Comparison of ENCODE assay signal across 15 cellular contexts in genomic region chr2:12045864-12046291, GRCh38.
DNase-seq lines count a peak whose midpoint lies in the region; ATAC-seq, FAIRE-seq and TF ChIP-seq lines count a peak whose summit lies in the region.
"Had no signal": no experiment of that assay in that cellular context is flagged by ENCODE, and none has a peak within 500 bp of the region (broad histone marks: within the 10 kb centered on the region; RNA-seq: fewer than 3 reads in every experiment).

No MANE protein-coding gene starts in this region.

- intact Hi-C loops in PC-9 (cut with micrococcal nuclease; ENCODE audit: unreplicated experiment): loop anchor here (10.0 kb wide), 1 partner anchor 129 kb away; no protein-coding TSS in a partner anchor

- no peak for TF ChIP-seq CTCF in PC-9 (conservative IDR thresholded peaks at IDR 0.05)

- no peak overlapping the region for H3K4me3 Mint-ChIP-seq in stimulated activated naive CD8-positive, alpha-beta T cell treated with anti-CD3 and anti-CD28 coated beads, Interleukin-15, amount 100 ng/mL, for 72 hours
- H3K4me3 Mint-ChIP-seq: stimulated activated naive CD8-positive, alpha-beta T cell treated with anti-CD3 and anti-CD28 coated beads, Interleukin-15, Interleukin-2, amounts not matched to agents 100 ng/mL and 50 ng/mL, for 24 hours had no signal

- DNase-seq in DMS 273 treated with DMSO at 0.1 percent for 48 hours (lab: John Stamatoyannopoulos, UW) (peak; percentile 58), PC-9 (no peak), urothelium cell line (ENCODE audit: low spot score) (no peak), medulla oblongata (ENCODE audit: extremely low spot score) (no peak), SIG-M5 treated with dmso at 0.1 percent for 504 hours (lab: John Stamatoyannopoulos, UW; ENCODE audit: unreplicated experiment) (no peak)
- DNase-seq in stimulated activated naive CD8-positive, alpha-beta T cell treated with anti-CD3 and anti-CD28 coated beads, Interleukin-15, amount 100 ng/mL, for 72 hours: no peak
- DNase-seq: activated CD4-positive, alpha-beta T cell treated with anti-CD3 and anti-CD28 coated beads for 1 hour; BE2C; KBM-7; left lung had no signal

- H3K9me2 ChIP-seq in PC-9 (ENCODE audit: insufficient read depth): no peaks in the 10 kb centered on the region

- no peaks in the 10 kb centered on the region for H3K27me3 ChIP-seq in PC-9 (ENCODE audit: insufficient read depth, low read depth)
- H3K27me3 ChIP-seq: BE2C, left lung had no signal

- H3K79me2 ChIP-seq in PC-9 (ENCODE audit: low read depth): no peaks in the 10 kb centered on the region

- peaks cover 7% of the 10 kb centered on the region; the same call in 1 of the 2 replicates for H3K9me3 ChIP-seq in PC-9 (ENCODE audit: insufficient read depth, low read depth)
- H3K9me3 ChIP-seq: BE2C, left lung had no signal

- H3K27ac ChIP-seq in PC-9: no peak overlapping the region
- H3K27ac ChIP-seq: left lung had no signal

- H3K4me3 ChIP-seq in PC-9: no peak overlapping the region
- H3K4me3 ChIP-seq: left lung, skin epidermis had no signal

- FAIRE-seq in urothelium cell line (lab: Jason Lieb, UNC): no peak
- FAIRE-seq: endothelial cell of umbilical vein had no signal

- H4K20me1 ChIP-seq in PC-9 (ENCODE audit: insufficient read depth): no peaks in the 10 kb centered on the region

- peaks cover 25% of the 10 kb centered on the region for H3K4me1 ChIP-seq in PC-9 (replicated peaks; ENCODE audit: insufficient read depth)
- H3K4me1 ChIP-seq: BE2C had no signal

- peaks cover 32% of the 10 kb centered on the region for H3K4me1 Mint-ChIP-seq in stimulated activated naive CD8-positive, alpha-beta T cell treated with anti-CD3 and anti-CD28 coated beads, Interleukin-15, amount 100 ng/mL, for 72 hours

- ATAC-seq in GM19438 (IDR thresholded peaks at IDR 0.05; ENCODE audit: low read depth, unreplicated experiment): peak; percentile 41
- ATAC-seq in HG03039 (IDR thresholded peaks at IDR 0.05; ENCODE audit: unreplicated experiment): peak; percentile 60
- ATAC-seq in stimulated activated naive CD8-positive, alpha-beta T cell treated with anti-CD3 and anti-CD28 coated beads, Interleukin-15, amount 100 ng/mL, for 72 hours: no peak
- ATAC-seq: left lung had no signal

- H2AFZ ChIP-seq in PC-9: no peak overlapping the region

- CTCF ChIA-PET in PC-9 (lab: Charles Lee): no interaction called here

- H3K27ac Mint-ChIP-seq in stimulated activated naive CD8-positive, alpha-beta T cell treated with anti-CD3 and anti-CD28 coated beads, Interleukin-15, amount 100 ng/mL, for 72 hours: no peak overlapping the region
- H3K27ac Mint-ChIP-seq: stimulated activated naive CD8-positive, alpha-beta T cell treated with anti-CD3 and anti-CD28 coated beads, Interleukin-15, Interleukin-2, amounts not matched to agents 100 ng/mL and 50 ng/mL, for 24 hours had no signal

- POLR2A ChIA-PET in PC-9 (lab: Charles Lee; ENCODE audit: unreplicated experiment): no interaction called here

- H3K4me2 ChIP-seq in PC-9: peak overlapping the region; percentile 12; the same call in 1 of the 2 replicates

- H3F3A ChIP-seq in PC-9 (ENCODE audit: insufficient read depth, low read depth): 0 out of 2 replicates have a peak, but pooled peaks cover 6% of the 10 kb centered on the region

- no peaks in the 10 kb centered on the region for H3K36me3 ChIP-seq in PC-9 (ENCODE audit: low read depth)
- H3K36me3 ChIP-seq: BE2C, left lung had no signal

- H3K27me3 Mint-ChIP-seq in stimulated activated naive CD8-positive, alpha-beta T cell treated with anti-CD3 and anti-CD28 coated beads, Interleukin-15, amount 100 ng/mL, for 72 hours: no peaks in the 10 kb centered on the region
- H3K27me3 Mint-ChIP-seq: stimulated activated naive CD8-positive, alpha-beta T cell treated with anti-CD3 and anti-CD28 coated beads, Interleukin-15, Interleukin-2, amounts not matched to agents 100 ng/mL and 50 ng/mL, for 24 hours had no signal

- BruUV-seq in PC-9 (replicated peaks; lab: Mats Ljungman, UMichigan): no TSS peak

- H3K9me3 Mint-ChIP-seq in stimulated activated naive CD8-positive, alpha-beta T cell treated with anti-CD3 and anti-CD28 coated beads, Interleukin-15, amount 100 ng/mL, for 72 hours: no peaks in the 10 kb centered on the region
